In the genomic region with DNA sequence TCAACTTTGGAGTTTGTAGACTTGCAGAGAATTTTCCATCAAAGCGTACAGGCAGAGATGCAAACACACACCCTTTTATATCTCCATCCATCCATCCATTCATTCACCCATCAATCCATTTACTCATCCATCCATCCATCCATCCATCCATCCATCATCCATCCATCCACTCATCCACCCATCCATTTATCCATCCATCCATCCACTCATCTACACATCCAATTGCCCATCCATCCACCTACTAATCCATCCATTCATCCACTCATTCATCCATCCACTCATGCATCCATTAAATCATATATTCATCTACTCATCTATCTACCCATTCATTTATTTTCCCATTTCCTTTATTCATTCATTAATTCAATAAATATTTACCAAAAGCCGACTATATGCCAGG, we compare ENCODE assay signal across 28 cellular contexts. TPM values are rescaled to one million over a fixed set of nuclear protein-coding genes. Genes with fewer than 3 reads are reported as not detected.
"Had no signal": no experiment of that assay in that cellular context is flagged by ENCODE, and none has a peak within 500 bp of the region (broad histone marks: within the 10 kb centered on the region; RNA-seq: fewer than 3 reads in every experiment).

No MANE protein-coding gene starts in this region.

- H3K27ac ChIP-seq: colonic mucosa, epithelial cell of prostate, esophagus squamous epithelium, gastrocnemius medialis, heart right ventricle, left lung, lower lobe of right lung had no signal

- DNase-seq: colonic mucosa; cortex of kidney; effector CD8-positive, alpha-beta T cell; effector memory CD8-positive, alpha-beta T cell; endodermal cell; erythroblast; esophagus squamous epithelium; foreskin fibroblast; foreskin melanocyte; gastrocnemius medialis; glutamatergic neuron; head of caudate nucleus; heart right ventricle; hippocampal formation; left cardiac atrium; left lung; left ventricle myocardium superior; lower lobe of right lung; mesenchymal stem cell; mucosa of descending colon had no signal

- ATAC-seq: effector memory CD8-positive, alpha-beta T cell; esophagus mucosa; gastrocnemius medialis; heart right ventricle; left cardiac atrium; left lung; left ventricle myocardium superior; lower lobe of right lung; mucosa of descending colon had no signal

- H3K4me1 ChIP-seq: colonic mucosa, left lung, lower lobe of right lung had no signal

- H3K27me3 ChIP-seq: colonic mucosa, gastrocnemius medialis, heart right ventricle had no signal

- H3K4me3 ChIP-seq: colonic mucosa, esophagus squamous epithelium, gastrocnemius medialis, heart right ventricle, left lung, lower lobe of right lung, mucosa of descending colon had no signal

- H3K9me3 ChIP-seq: colonic mucosa, esophagus squamous epithelium, gastrocnemius medialis, heart right ventricle, left lung, lower lobe of right lung, mucosa of descending colon had no signal

- H3K36me3 ChIP-seq: colonic mucosa, esophagus squamous epithelium, gastrocnemius medialis, heart right ventricle, left lung, lower lobe of right lung had no signal

- FAIRE-seq: endometrium, islet of Langerhans, keratinocyte had no signal

RNA-seq across cellular contexts. Expression of a gene that starts 52.1 kb away (rescaled TPM):
- total RNA-seq: dermis microvascular lymphatic vessel endothelial cell, glomerular endothelial cell, kidney epithelial cell had no signal
- polyA plus RNA-seq: keratinocyte had no signal
